10 cellular contexts compared by ENCODE assay signal in genomic region chr5:36826694-36827093, GRCh38.
"Had no signal": no experiment of that assay in that cellular context is flagged by ENCODE, and none has a peak within 500 bp of the region (broad histone marks: within the 10 kb centered on the region; RNA-seq: fewer than 3 reads in every experiment).

No MANE protein-coding gene starts in this region.

- H2AFZ ChIP-seq: GM23338 had no signal

- H3K9ac ChIP-seq: KMS-11 had no signal

- H3K4me2 ChIP-seq: GM23338, KMS-11 had no signal

- DNase-seq: H9, HCEC 1CT, HFFc6, IMR-90, KBM-7 had no signal

- H3K4me3 ChIP-seq: GM23338 had no signal

- FAIRE-seq: H1, H54 had no signal

- ATAC-seq: GM23338 had no signal

- H3K27ac ChIP-seq: HL-60, KMS-11 had no signal
